ENCODE assay signal across 1 cellular context in the genomic region with DNA sequence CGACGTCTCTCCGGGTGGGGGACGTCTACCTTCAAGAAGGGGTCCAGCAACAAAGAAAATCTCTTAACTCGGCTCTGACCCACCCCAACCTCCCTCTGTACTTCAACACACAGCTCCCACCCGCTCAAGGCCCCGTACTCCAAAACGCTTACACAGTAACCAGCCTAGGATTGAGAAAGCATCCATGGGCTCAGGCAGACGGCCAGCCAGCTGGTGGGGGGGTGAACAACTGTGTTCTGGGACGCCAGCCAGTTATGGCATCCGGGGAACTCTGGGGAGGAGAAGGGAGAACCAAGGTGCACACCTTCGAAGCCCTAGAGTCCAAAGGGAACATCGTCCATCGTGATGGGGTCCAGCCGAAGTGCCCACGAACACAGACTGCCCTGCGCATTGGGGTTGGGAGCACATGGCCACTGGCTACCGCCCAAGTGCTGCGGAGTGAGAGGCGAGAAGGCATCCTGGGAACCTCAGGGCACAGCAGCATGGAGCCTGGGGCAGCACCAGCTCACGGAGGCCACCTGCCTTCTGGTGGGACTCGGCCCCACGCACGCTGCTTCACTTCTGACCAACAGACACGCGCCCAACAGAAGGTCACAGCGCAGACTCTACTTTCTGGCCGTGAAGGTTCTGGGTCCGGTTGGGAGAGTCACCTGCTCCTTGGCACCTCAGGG.
TF ChIP-seq lines count a peak whose summit lies in the region.

No MANE protein-coding gene starts in this region.

TF ChIP-seq in HepG2, 621 proteins besides CTCF, POLR2A, EP300 and RAD21 (continued from another document and continues in another):
- TF ChIP-seq ETV5 (CRISPR knock-in tag; IDR thresholded peaks at IDR 0.05; ENCODE audit: borderline replicate concordance): no peak
- TF ChIP-seq ZNF891 (CRISPR knock-in tag; IDR thresholded peaks at IDR 0.05): no peak
- TF ChIP-seq HNRNPUL1 (IDR thresholded peaks at IDR 0.05; ENCODE audit: low read depth, low read length): no peak
- TF ChIP-seq FOXP1 (IDR thresholded peaks at IDR 0.05): no peak
- TF ChIP-seq FOXP1 (CRISPR knock-in tag; IDR thresholded peaks at IDR 0.05): no peak
- TF ChIP-seq ZNF20 (CRISPR knock-in tag; IDR thresholded peaks at IDR 0.05): no peak
- TF ChIP-seq TBP (CRISPR knock-in tag; IDR thresholded peaks at IDR 0.05): no peak
- TF ChIP-seq FOSL1 (CRISPR knock-in tag; IDR thresholded peaks at IDR 0.05; ENCODE audit: borderline replicate concordance): no peak
- no peak for TF ChIP-seq ZNF790 (CRISPR knock-in tag; IDR thresholded peaks at IDR 0.05; ENCODE audit: borderline replicate concordance)
- no peak for TF ChIP-seq KDM5A (IDR thresholded peaks at IDR 0.05; ENCODE audit: borderline replicate concordance, low read length)
- TF ChIP-seq PHF8 (CRISPR knock-in tag; IDR thresholded peaks at IDR 0.05): no peak
- TF ChIP-seq ZNF3 (CRISPR knock-in tag; IDR thresholded peaks at IDR 0.05): no peak
- 0 out of 2 replicates have a peak, but pooled peaks have one; percentile 21 for TF ChIP-seq TBX3 (IDR thresholded peaks at IDR 0.05; ENCODE audit: borderline replicate concordance)
- no peak for TF ChIP-seq CCDC6 (CRISPR knock-in tag; IDR thresholded peaks at IDR 0.05)
- 0 out of 2 replicates have a peak, but pooled peaks have one; percentile 10 for TF ChIP-seq SIX1 (CRISPR knock-in tag; IDR thresholded peaks at IDR 0.05; ENCODE audit: borderline replicate concordance)
- no peak for TF ChIP-seq ZFP82 (CRISPR knock-in tag; IDR thresholded peaks at IDR 0.05; ENCODE audit: borderline replicate concordance)
- TF ChIP-seq ZNF703 (CRISPR knock-in tag; IDR thresholded peaks at IDR 0.05; ENCODE audit: borderline replicate concordance): no peak
- no peak for TF ChIP-seq ZNF607 (CRISPR knock-in tag; IDR thresholded peaks at IDR 0.05; ENCODE audit: borderline replicate concordance)
- no peak for TF ChIP-seq ATF3 (CRISPR knock-in tag; IDR thresholded peaks at IDR 0.05)
- no peak for TF ChIP-seq SP140L (CRISPR knock-in tag; IDR thresholded peaks at IDR 0.05; ENCODE audit: borderline replicate concordance)
- TF ChIP-seq MTA1 (CRISPR knock-in tag; IDR thresholded peaks at IDR 0.05; ENCODE audit: borderline replicate concordance): peak; percentile 92
- TF ChIP-seq ZNF382 (CRISPR knock-in tag; IDR thresholded peaks at IDR 0.05; ENCODE audit: borderline replicate concordance): no peak
- TF ChIP-seq CREB3 (CRISPR knock-in tag; IDR thresholded peaks at IDR 0.05): no peak
- peak; percentile 40; the same call in 1 of the 2 replicates for TF ChIP-seq ZNF776 (CRISPR knock-in tag; IDR thresholded peaks at IDR 0.05)
- TF ChIP-seq KLF15 (CRISPR knock-in tag; IDR thresholded peaks at IDR 0.05; ENCODE audit: borderline replicate concordance): 0 out of 2 replicates have a peak, but pooled peaks have one; percentile 49
- no peak for TF ChIP-seq TCF7 (IDR thresholded peaks at IDR 0.05; ENCODE audit: low read depth)
- TF ChIP-seq ZBTB7A (CRISPR knock-in tag; IDR thresholded peaks at IDR 0.05): no peak; the same call in 1 of the 2 replicates
- TF ChIP-seq ZNF431 (CRISPR knock-in tag; IDR thresholded peaks at IDR 0.05; ENCODE audit: borderline replicate concordance, low read depth): no peak
- TF ChIP-seq GLMP (CRISPR knock-in tag; IDR thresholded peaks at IDR 0.05; ENCODE audit: borderline replicate concordance): no peak
- TF ChIP-seq STAT5B (CRISPR knock-in tag; IDR thresholded peaks at IDR 0.05): no peak
- 0 out of 2 replicates have a peak, but pooled peaks have one; percentile 33 for TF ChIP-seq ATF5 (CRISPR knock-in tag; IDR thresholded peaks at IDR 0.05; ENCODE audit: low read depth)
- no peak for TF ChIP-seq TFDP2 (CRISPR knock-in tag; IDR thresholded peaks at IDR 0.05)
- TF ChIP-seq, protein P1, sequence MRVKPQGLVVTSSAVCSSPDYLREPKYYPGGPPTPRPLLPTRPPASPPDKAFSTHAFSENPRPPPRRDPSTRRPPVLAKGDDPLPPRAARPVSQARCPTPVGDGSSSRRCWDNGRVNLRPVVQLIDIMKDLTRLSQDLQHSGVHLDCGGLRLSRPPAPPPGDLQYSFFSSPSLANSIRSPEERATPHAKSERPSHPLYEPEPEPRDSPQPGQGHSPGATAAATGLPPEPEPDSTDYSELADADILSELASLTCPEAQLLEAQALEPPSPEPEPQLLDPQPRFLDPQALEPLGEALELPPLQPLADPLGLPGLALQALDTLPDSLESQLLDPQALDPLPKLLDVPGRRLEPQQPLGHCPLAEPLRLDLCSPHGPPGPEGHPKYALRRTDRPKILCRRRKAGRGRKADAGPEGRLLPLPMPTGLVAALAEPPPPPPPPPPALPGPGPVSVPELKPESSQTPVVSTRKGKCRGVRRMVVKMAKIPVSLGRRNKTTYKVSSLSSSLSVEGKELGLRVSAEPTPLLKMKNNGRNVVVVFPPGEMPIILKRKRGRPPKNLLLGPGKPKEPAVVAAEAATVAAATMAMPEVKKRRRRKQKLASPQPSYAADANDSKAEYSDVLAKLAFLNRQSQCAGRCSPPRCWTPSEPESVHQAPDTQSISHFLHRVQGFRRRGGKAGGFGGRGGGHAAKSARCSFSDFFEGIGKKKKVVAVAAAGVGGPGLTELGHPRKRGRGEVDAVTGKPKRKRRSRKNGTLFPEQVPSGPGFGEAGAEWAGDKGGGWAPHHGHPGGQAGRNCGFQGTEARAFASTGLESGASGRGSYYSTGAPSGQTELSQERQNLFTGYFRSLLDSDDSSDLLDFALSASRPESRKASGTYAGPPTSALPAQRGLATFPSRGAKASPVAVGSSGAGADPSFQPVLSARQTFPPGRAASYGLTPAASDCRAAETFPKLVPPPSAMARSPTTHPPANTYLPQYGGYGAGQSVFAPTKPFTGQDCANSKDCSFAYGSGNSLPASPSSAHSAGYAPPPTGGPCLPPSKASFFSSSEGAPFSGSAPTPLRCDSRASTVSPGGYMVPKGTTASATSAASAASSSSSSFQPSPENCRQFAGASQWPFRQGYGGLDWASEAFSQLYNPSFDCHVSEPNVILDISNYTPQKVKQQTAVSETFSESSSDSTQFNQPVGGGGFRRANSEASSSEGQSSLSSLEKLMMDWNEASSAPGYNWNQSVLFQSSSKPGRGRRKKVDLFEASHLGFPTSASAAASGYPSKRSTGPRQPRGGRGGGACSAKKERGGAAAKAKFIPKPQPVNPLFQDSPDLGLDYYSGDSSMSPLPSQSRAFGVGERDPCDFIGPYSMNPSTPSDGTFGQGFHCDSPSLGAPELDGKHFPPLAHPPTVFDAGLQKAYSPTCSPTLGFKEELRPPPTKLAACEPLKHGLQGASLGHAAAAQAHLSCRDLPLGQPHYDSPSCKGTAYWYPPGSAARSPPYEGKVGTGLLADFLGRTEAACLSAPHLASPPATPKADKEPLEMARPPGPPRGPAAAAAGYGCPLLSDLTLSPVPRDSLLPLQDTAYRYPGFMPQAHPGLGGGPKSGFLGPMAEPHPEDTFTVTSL (CRISPR knock-in tag; IDR thresholded peaks at IDR 0.05; ENCODE audit: borderline replicate concordance): no peak
- TF ChIP-seq DRAP1 (CRISPR knock-in tag; IDR thresholded peaks at IDR 0.05): no peak
- no peak for TF ChIP-seq HNF1A (IDR thresholded peaks at IDR 0.05; ENCODE audit: low read depth)
- TF ChIP-seq HNF1A (CRISPR knock-in tag; IDR thresholded peaks at IDR 0.05; ENCODE audit: borderline replicate concordance): peak; percentile 77; the same call in 1 of the 2 replicates
- TF ChIP-seq ZNF678 (CRISPR knock-in tag; IDR thresholded peaks at IDR 0.05): no peak
- 0 out of 2 replicates have a peak, but pooled peaks have one; percentile 51 for TF ChIP-seq TSC22D2 (CRISPR knock-in tag; IDR thresholded peaks at IDR 0.05; ENCODE audit: borderline replicate concordance)
- no peak for TF ChIP-seq CERS6 (CRISPR knock-in tag; IDR thresholded peaks at IDR 0.05)
- no peak; the same call in 1 of the 2 replicates for TF ChIP-seq ZNF552 (CRISPR knock-in tag; IDR thresholded peaks at IDR 0.05; ENCODE audit: borderline replicate concordance)
- 0 out of 2 replicates have a peak, but pooled peaks have one; percentile 14 for TF ChIP-seq RELA (CRISPR knock-in tag; IDR thresholded peaks at IDR 0.05)
- no peak for TF ChIP-seq SMAD3 (CRISPR knock-in tag; IDR thresholded peaks at IDR 0.05)
- TF ChIP-seq ZNF850 (CRISPR knock-in tag; conservative IDR thresholded peaks at IDR 0.05): no peak
- no peak for TF ChIP-seq ZNF432 (CRISPR knock-in tag; IDR thresholded peaks at IDR 0.05; ENCODE audit: borderline replicate concordance)
- TF ChIP-seq ZNF775 (CRISPR knock-in tag; IDR thresholded peaks at IDR 0.05; ENCODE audit: borderline replicate concordance): no peak
- TF ChIP-seq RARG (CRISPR knock-in tag; IDR thresholded peaks at IDR 0.05; ENCODE audit: low read depth): no peak
- no peak for TF ChIP-seq NRL (CRISPR knock-in tag; IDR thresholded peaks at IDR 0.05; ENCODE audit: borderline replicate concordance)
